ENCODE assay signal across 8 cellular contexts in genomic region chr9:39463696-39464095, GRCh38.
DNase-seq lines count a peak whose midpoint lies in the region; ATAC-seq and TF ChIP-seq lines count a peak whose summit lies in the region.
"Not testable (repeated sequence)": the region's sequence is repeated elsewhere in the genome, so short reads cannot be mapped to it uniquely, and the experiment has no call there.

No MANE protein-coding gene starts in this region.

- not testable (repeated sequence) for TF ChIP-seq EP300 in gastroesophageal sphincter (IDR thresholded peaks at IDR 0.05); stomach (IDR thresholded peaks at IDR 0.05)

- not testable (repeated sequence) for BruUV-seq in OCI-LY7 (replicated peaks; lab: Mats Ljungman, UMichigan)

- not testable (repeated sequence) for TF ChIP-seq POLR2A in gastroesophageal sphincter (IDR thresholded peaks at IDR 0.05); stomach (IDR thresholded peaks at IDR 0.05)

- CTCF ChIA-PET in OCI-LY7 (lab: Charles Lee; ENCODE audit: unreplicated experiment), result not testable (repeated sequence)

- H3K9ac ChIP-seq in adipocyte (ENCODE audit: low read length), result peak overlapping the region; percentile 70

- not testable (repeated sequence) for H4K20me1 ChIP-seq in OCI-LY7 (ENCODE audit: insufficient read depth, low read length)

- H2AFZ ChIP-seq in OCI-LY7 (ENCODE audit: low read length), result not testable (repeated sequence)

- WGBS in gastroesophageal sphincter (ENCODE audit: low coverage in 1 of 2), 2 donors, result 0 to 3% methylated on average over 3 to 5 of the region's 8 CpGs
- 4 to 19% (median 9%) methylated on average over 5 to 6 of the region's 8 CpGs for WGBS in stomach, 5 donors

- H3K9me2 ChIP-seq in OCI-LY7 (ENCODE audit: insufficient read depth, low read length), result not testable (repeated sequence)

- ATAC-seq in GM21423 (IDR thresholded peaks at IDR 0.05; ENCODE audit: unreplicated experiment) (peak; percentile 29), HG03280 (IDR thresholded peaks at IDR 0.05; ENCODE audit: unreplicated experiment) (peak; percentile 56)
- ATAC-seq in gastroesophageal sphincter, result not testable (repeated sequence)

- not testable (repeated sequence) for H3K36me3 ChIP-seq in OCI-LY7 (ENCODE audit: insufficient read depth, low read length); adipocyte (ENCODE audit: control insufficient read depth, insufficient read depth, low read length, severe bottlenecking); gastroesophageal sphincter; stomach

- H3K9me3 ChIP-seq in OCI-LY7 (ENCODE audit: low read length); adipocyte (ENCODE audit: control insufficient read depth, low read length); gastroesophageal sphincter; stomach: not testable (repeated sequence)

- not testable (repeated sequence) for H3K27me3 ChIP-seq in adipocyte (replicated peaks; ENCODE audit: control insufficient read depth, insufficient read depth, low read length); gastroesophageal sphincter; stomach

- H3K4me2 ChIP-seq in OCI-LY7 (ENCODE audit: low read length), result peak overlapping the region; percentile 65; the same call in 1 of the 2 replicates

- DNase-seq in DMS 273 (lab: John Stamatoyannopoulos, UW; ENCODE audit: unreplicated experiment) (peak; percentile 7), OCI-LY7 (ENCODE audit: low spot score) (peak; percentile 10), myocyte (ENCODE audit: low read depth) (peak; percentile 0)
- not testable (repeated sequence) for DNase-seq in adipocyte (ENCODE audit: low read depth); stomach

- H3K4me1 ChIP-seq in OCI-LY7 (ENCODE audit: insufficient read depth, low read length, poor library complexity, severe bottlenecking); adipocyte (ENCODE audit: control insufficient read depth, insufficient read depth, low read length); gastroesophageal sphincter; stomach: not testable (repeated sequence)

- H3K27ac ChIP-seq in OCI-LY7 (ENCODE audit: low read depth, low read length, poor library complexity, severe bottlenecking), result not testable (repeated sequence)
- peak overlapping the region in 2 of 4 donors; percentile 71 to 83 for H3K27ac ChIP-seq in gastroesophageal sphincter
- H3K27ac ChIP-seq in stomach, result peak overlapping the region in 1 of 5 donors; percentile 71

- intact Hi-C loops in OCI-LY7 (cut with micrococcal nuclease; ENCODE audit: unreplicated experiment); stomach (cut with DNase I; ENCODE audit: low total_unique reads): not testable (repeated sequence)

- not testable (repeated sequence) for H3K79me2 ChIP-seq in OCI-LY7 (ENCODE audit: insufficient read depth, low read depth, low read length)

- POLR2A ChIA-PET in OCI-LY7 (lab: Charles Lee), result not testable (repeated sequence)

- not testable (repeated sequence) for TF ChIP-seq CTCF in OCI-LY7 (conservative IDR thresholded peaks at IDR 0.05; ENCODE audit: low read length); gastroesophageal sphincter (IDR thresholded peaks at IDR 0.05); stomach (IDR thresholded peaks at IDR 0.05)

- H3K4me3 ChIP-seq in OCI-LY7 (ENCODE audit: low read depth, low read length, poor library complexity, severe bottlenecking) (peak overlapping the region; percentile 62), adipocyte (ENCODE audit: low read length) (peak overlapping the region; percentile 76), gastroesophageal sphincter (peak overlapping the region; percentile 55 to 68), stomach (peak overlapping the region; percentile 47 to 53 (median 50))
